ENCODE assay signal across 9 cellular contexts in the genomic region with DNA sequence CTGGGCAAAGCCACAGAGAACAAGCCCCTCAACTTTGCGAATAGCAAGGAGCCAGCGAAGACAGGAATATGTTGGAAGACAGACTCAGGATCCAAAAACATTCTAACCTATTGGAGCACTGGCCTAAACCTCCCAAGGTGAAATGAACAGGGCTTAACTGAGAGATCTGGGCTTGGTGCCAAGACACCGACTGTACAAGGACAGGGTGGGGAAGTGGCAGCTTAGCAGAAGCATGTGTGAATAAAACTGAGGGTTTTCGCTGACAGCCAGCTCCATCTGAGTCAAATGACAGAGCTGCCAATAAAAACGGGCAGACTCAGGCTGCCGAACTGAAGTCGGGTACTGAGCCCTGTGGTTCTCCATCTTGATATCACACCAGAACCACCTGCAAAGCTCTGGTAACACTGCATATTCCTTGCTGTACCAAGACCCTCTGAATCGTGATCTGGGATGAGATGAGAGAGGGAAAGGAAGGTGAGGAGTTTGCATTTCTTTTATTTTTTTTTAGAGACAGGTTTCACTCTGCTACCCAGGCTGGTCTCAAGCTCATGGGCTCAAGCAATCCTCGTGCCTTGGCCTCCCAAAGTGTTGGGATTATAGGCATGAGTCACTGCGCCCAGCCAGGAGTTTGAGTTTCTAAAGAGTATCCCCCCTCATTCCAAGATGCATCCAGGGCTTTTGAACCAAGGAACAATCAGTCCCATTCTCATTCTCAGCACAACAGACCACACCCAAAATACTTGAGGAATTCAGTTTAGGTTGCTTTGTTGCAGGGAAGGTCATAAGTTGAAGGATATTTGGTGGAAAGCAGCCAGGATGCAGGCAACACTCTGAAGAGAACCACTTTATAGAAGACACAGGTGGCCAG. TPM values are rescaled to one million over a fixed set of nuclear protein-coding genes. Genes with fewer than 3 reads are reported as not detected.
DNase-seq lines count a peak whose midpoint lies in the region; ATAC-seq and TF ChIP-seq lines count a peak whose summit lies in the region.
"Had no signal": no experiment of that assay in that cellular context is flagged by ENCODE, and none has a peak within 500 bp of the region (broad histone marks: within the 10 kb centered on the region; RNA-seq: fewer than 3 reads in every experiment).

No MANE protein-coding gene starts in this region.

- no peak overlapping the region for H3K4me2 ChIP-seq in hepatocyte

- ATAC-seq in HG03025 (IDR thresholded peaks at IDR 0.05; ENCODE audit: low FRiP score, unreplicated experiment) = no peak
- no peak for ATAC-seq in GM21447 (IDR thresholded peaks at IDR 0.05; ENCODE audit: unreplicated experiment)

- WGBS in hepatocyte (ENCODE audit: low lambda C conversion rate, missing lambda C conversion rate) = 60% methylated on average over 10 of the region's 10 CpGs
- WGBS in suprapubic skin = 35% methylated on average over 10 of the region's 10 CpGs

- H3K4me1 ChIP-seq in hepatocyte (ENCODE audit: insufficient read depth) (no peaks in the 10 kb centered on the region), suprapubic skin (peaks cover 11% of the 10 kb centered on the region)

- no peaks in the 10 kb centered on the region for H3K9me2 ChIP-seq in hepatocyte (replicated peaks; ENCODE audit: insufficient read depth)

- H3K36me3 ChIP-seq in MG63 (no peaks in the 10 kb centered on the region), hepatocyte (replicated peaks; ENCODE audit: insufficient read depth, low read depth) (no peaks in the 10 kb centered on the region), suprapubic skin (no peaks in the 10 kb centered on the region)

- in situ Hi-C loops in ACHN (cut with HindIII; ENCODE audit: low pct_ligation_motif_present, low pct_unique_long_range_greater_than_20kb, low sequenced_read_pairs) = no loop called here

- no peaks in the 10 kb centered on the region for H3K79me2 ChIP-seq in hepatocyte

- H3K27me3 ChIP-seq in MG63 (no peaks in the 10 kb centered on the region), hepatocyte (peaks cover 10% of the 10 kb centered on the region), suprapubic skin (peaks cover 11% of the 10 kb centered on the region)

- H4K20me1 ChIP-seq in hepatocyte (ENCODE audit: insufficient read depth, poor library complexity, severe bottlenecking) = no peaks in the 10 kb centered on the region

- H2AFZ ChIP-seq in hepatocyte = no peak overlapping the region

- TF ChIP-seq CTCF in hepatocyte (IDR thresholded peaks at IDR 0.05; ENCODE audit: poor library complexity) (no peak), suprapubic skin (IDR thresholded peaks at IDR 0.05) (no peak)

- no peaks in the 10 kb centered on the region for H3K9me3 ChIP-seq in MG63
- no peaks in the 10 kb centered on the region for H3K9me3 ChIP-seq in hepatocyte (ENCODE audit: low read depth)
- H3K9me3 ChIP-seq in suprapubic skin = no peaks in the 10 kb centered on the region

- DNase-seq in DMS53 (lab: John Stamatoyannopoulos, UW) (peak; percentile 71), MG63 (peak; percentile 79), SHP77 (lab: John Stamatoyannopoulos, UW) (peak; percentile 79 to 83), hepatocyte (ENCODE audit: low spot score) (peak; percentile 57), ACHN (no peak), suprapubic skin (ENCODE audit: low spot score in 2 of 2) (no peak)
- DNase-seq: activated naive CD8-positive, alpha-beta T cell treated with anti-CD3 and anti-CD28 coated beads, Interleukin-2, amount 10 ng/mL, durations not matched to agents 7 days and 5 days had no signal

- H3K27ac ChIP-seq in hepatocyte (no peak overlapping the region), suprapubic skin (no peak overlapping the region)

- no peak for TF ChIP-seq EP300 in suprapubic skin (IDR thresholded peaks at IDR 0.05)

- H3K4me3 ChIP-seq in MG63 = no peak overlapping the region
- H3K4me3 ChIP-seq in hepatocyte = no peak overlapping the region
- H3K4me3 ChIP-seq in suprapubic skin = no peak overlapping the region

- TF ChIP-seq POLR2A in suprapubic skin (IDR thresholded peaks at IDR 0.05) = no peak

RNA-seq across cellular contexts. Expression of gene PLCB2, which starts 6.0 kb away (rescaled TPM):
- total RNA-seq in MG63 (2014; rRNA removed; shearing (Covaris generic); ENCODE audit: low replicate concordance) = not detected in 2 replicates
- total RNA-seq in hepatocyte (1.0 and 1.7 TPM in 2 replicates), suprapubic skin (1 to 10 TPM in 3 of 4 donors, under 1 TPM in 1; 0.34 to 3.0 (median 2.0) TPM)
- polyA plus RNA-seq in hepatocyte = 4.4 and 4.9 TPM in 2 replicates

RNA-seq across cellular contexts. Expression of gene INAFM2, which starts 9.7 kb away (rescaled TPM):
- 8.9 and 9.6 TPM in 2 replicates for total RNA-seq in MG63 (2014; rRNA removed; shearing (Covaris generic); ENCODE audit: low replicate concordance)
- total RNA-seq in hepatocyte (13.7 and 14.4 TPM in 2 replicates), suprapubic skin (1 to 10 TPM; 3.3 to 9.1 (median 6.1) TPM)
- polyA plus RNA-seq in hepatocyte = 17.4 and 19.5 TPM in 2 replicates

RNA-seq across cellular contexts. Expression of gene CCDC9B, which starts 27.0 kb away (rescaled TPM):
- total RNA-seq in MG63 (2014; rRNA removed; shearing (Covaris generic); ENCODE audit: low replicate concordance) = 4.0 and 8.2 TPM in 2 replicates
- total RNA-seq in hepatocyte = 1.8 and 4.0 TPM in 2 replicates
- polyA plus RNA-seq in hepatocyte = 5.3 and 7.6 TPM in 2 replicates
- 10 to 100 TPM in 2 of 4 donors, 1 to 10 TPM in 2; 6.1 to 47.9 (median 10.9) TPM for total RNA-seq in suprapubic skin

RNA-seq across cellular contexts. Expression of gene ANKRD63, which starts 30.9 kb away (rescaled TPM):
- total RNA-seq in MG63 (2014; rRNA removed; shearing (Covaris generic); ENCODE audit: low replicate concordance) = not detected in 2 replicates
- total RNA-seq in hepatocyte = 0.30 TPM in 1 of 2 replicates, not detected in the other
- 0.47 and 1.2 TPM in 2 replicates for polyA plus RNA-seq in hepatocyte
- not detected for total RNA-seq in suprapubic skin

RNA-seq across cellular contexts. Expression of gene PHGR1, which starts 37.1 kb away (rescaled TPM):
- not detected in 2 replicates for total RNA-seq in MG63 (2014; rRNA removed; shearing (Covaris generic); ENCODE audit: low replicate concordance)
- total RNA-seq in hepatocyte = 49.8 and 76.1 TPM in 2 replicates
- 207 and 222 TPM in 2 replicates for polyA plus RNA-seq in hepatocyte
- not detected for total RNA-seq in suprapubic skin
- total RNA-seq: activated naive CD8-positive, alpha-beta T cell treated with anti-CD3 and anti-CD28 coated beads, Interleukin-2, amount 10 ng/mL, durations not matched to agents 7 days and 5 days had no signal

Comparison
In these comparisons a context has a peak if more than half of its experiments do, and no peak if none do; other contexts are left out.
1. DNase-seq: peak in DMS53 (single experiment), MG63 (single experiment), SHP77 (2 of 2) and hepatocyte (single experiment); none in ACHN (single experiment) and suprapubic skin (0 of 2).